In genomic region chr18:67266591-67267237, GRCh38 we compare ENCODE assay signal across 16 cellular contexts.
A peak's percentile ranks its signal among the peaks of the same experiment; 100 is the strongest.
DNase-seq lines count a peak whose midpoint lies in the region; ATAC-seq and TF ChIP-seq lines count a peak whose summit lies in the region.
"Had no signal": no experiment of that assay in that cellular context is flagged by ENCODE, and none has a peak within 500 bp of the region (broad histone marks: within the 10 kb centered on the region; RNA-seq: fewer than 3 reads in every experiment).

No MANE protein-coding gene starts in this region.

- ATAC-seq in GM18511 (IDR thresholded peaks at IDR 0.05; ENCODE audit: unreplicated experiment) (no peak), GM19328 (IDR thresholded peaks at IDR 0.05; ENCODE audit: unreplicated experiment) (no peak)
- ATAC-seq: stimulated activated naive B cell treated with anti-CD40 and anti-IgM and Interleukin-4, amounts not matched to agents 10 μg/mL and 1 μg/mL and 100 μg/mL, for 72 hours had no signal

- intact Hi-C loops in PC-9 (cut with micrococcal nuclease; ENCODE audit: unreplicated experiment) (no loop called here), testis (cut with DNase I; ENCODE audit: low total_unique reads) (no loop called here)

- BruUV-seq in PC-9 (replicated peaks; lab: Mats Ljungman, UMichigan): no TSS peak

- H3K4me1 Mint-ChIP-seq in osteocyte (ENCODE audit: unreplicated experiment): peaks cover 46% of the 10 kb centered on the region
- H3K4me1 Mint-ChIP-seq: activated B cell treated with CpG ODN at 0.5 μM for 24 hours; stimulated activated naive B cell treated with anti-CD40 and anti-IgM and Interleukin-4, amounts not matched to agents 10 μg/mL and 1 μg/mL and 100 μg/mL, for 72 hours had no signal

- no peaks in the 10 kb centered on the region for H3K36me3 ChIP-seq in PC-9 (ENCODE audit: low read depth)
- no peaks in the 10 kb centered on the region for H3K36me3 ChIP-seq in testis (ENCODE audit: low read depth, missing control alignments)
- H3K36me3 ChIP-seq: adrenal gland had no signal

- CTCF ChIA-PET in PC-9 (lab: Charles Lee): no interaction called here

- peaks cover 33% of the 10 kb centered on the region for H3K4me1 ChIP-seq in PC-9 (replicated peaks; ENCODE audit: insufficient read depth)
- H3K4me1 ChIP-seq in testis: peaks cover 2% of the 10 kb centered on the region
- H3K4me1 ChIP-seq: adrenal gland had no signal

- H4K20me1 ChIP-seq in PC-9 (ENCODE audit: insufficient read depth): no peaks in the 10 kb centered on the region

- H3K4me3 ChIP-seq in PC-9 (no peak overlapping the region; the same call in 1 of the 2 replicates), epithelial cell of esophagus (ENCODE audit: low read length) (no peak overlapping the region), testis (no peak overlapping the region)
- H3K4me3 ChIP-seq: adrenal gland, SK-N-MC had no signal

- no peaks in the 10 kb centered on the region for H3K27me3 ChIP-seq in PC-9 (ENCODE audit: insufficient read depth, low read depth)
- H3K27me3 ChIP-seq in testis: no peaks in the 10 kb centered on the region
- H3K27me3 ChIP-seq: adrenal gland had no signal

- H2AFZ ChIP-seq in PC-9: peak overlapping the region; percentile 68; the same call in 1 of the 2 replicates

- H3K9me2 ChIP-seq in PC-9 (ENCODE audit: insufficient read depth): peaks cover 3% of the 10 kb centered on the region; the same call in 1 of the 2 replicates

- no peaks in the 10 kb centered on the region for H3K79me2 ChIP-seq in PC-9 (ENCODE audit: low read depth)

- no peaks in the 10 kb centered on the region for H3K27me3 Mint-ChIP-seq in osteocyte (ENCODE audit: unreplicated experiment)
- H3K27me3 Mint-ChIP-seq: activated B cell treated with CpG ODN at 0.5 μM for 24 hours; stimulated activated naive B cell treated with anti-CD40 and anti-IgM and Interleukin-4, amounts not matched to agents 10 μg/mL and 1 μg/mL and 100 μg/mL, for 72 hours had no signal

- TF ChIP-seq CTCF in PC-9 (conservative IDR thresholded peaks at IDR 0.05) (no peak), epithelial cell of esophagus (IDR thresholded peaks at IDR 0.05; ENCODE audit: insufficient read depth, low read depth, low read length, missing control alignments) (no peak), osteocyte (IDR thresholded peaks at IDR 0.05) (no peak), testis (IDR thresholded peaks at IDR 0.05) (no peak)

- POLR2A ChIA-PET in PC-9 (lab: Charles Lee; ENCODE audit: unreplicated experiment): no interaction called here

- H3F3A ChIP-seq in PC-9 (ENCODE audit: insufficient read depth, low read depth): no peaks in the 10 kb centered on the region

- H3K9me3 ChIP-seq in PC-9 (ENCODE audit: insufficient read depth, low read depth) (peaks cover 6% of the 10 kb centered on the region), testis (no peaks in the 10 kb centered on the region)
- H3K9me3 ChIP-seq: adrenal gland had no signal

- peaks cover 4% of the 10 kb centered on the region for H3K36me3 Mint-ChIP-seq in osteocyte (ENCODE audit: unreplicated experiment)
- H3K36me3 Mint-ChIP-seq: stimulated activated naive B cell treated with anti-CD40 and anti-IgM and Interleukin-4, amounts not matched to agents 10 μg/mL and 1 μg/mL and 100 μg/mL, for 72 hours had no signal

- peak overlapping the region; percentile 82 for H3K27ac Mint-ChIP-seq in osteocyte (ENCODE audit: unreplicated experiment)
- H3K27ac Mint-ChIP-seq: activated B cell treated with CpG ODN at 0.5 μM for 24 hours; stimulated activated naive B cell treated with anti-CD40 and anti-IgM and Interleukin-4, amounts not matched to agents 10 μg/mL and 1 μg/mL and 100 μg/mL, for 72 hours had no signal

- TF ChIP-seq POLR2A in testis (IDR thresholded peaks at IDR 0.05): no peak

- H3K4me3 Mint-ChIP-seq in osteocyte (ENCODE audit: unreplicated experiment): no peak overlapping the region
- H3K4me3 Mint-ChIP-seq: activated B cell treated with CpG ODN at 0.5 μM for 24 hours; stimulated activated naive B cell treated with anti-CD40 and anti-IgM and Interleukin-4, amounts not matched to agents 10 μg/mL and 1 μg/mL and 100 μg/mL, for 72 hours had no signal

- H3K27ac ChIP-seq in PC-9 (peak overlapping the region; percentile 87), testis (peak overlapping the region in 1 of 2 donors; percentile 46)
- H3K27ac ChIP-seq: SK-N-MC had no signal

- peak; percentile 36 for DNase-seq in EL
- DNase-seq in PC-9: peak in 1 of 2 experiments; percentile 84
- peak; percentile 41 for DNase-seq in epithelial cell of esophagus (ENCODE audit: low read depth)
- DNase-seq in osteocyte (ENCODE audit: extremely low spot score, unreplicated experiment): no peak
- DNase-seq in testis: no peak
- no peak for DNase-seq in cerebellar cortex (ENCODE audit: low spot score)
- DNase-seq: activated B cell treated with CpG ODN at 0.5 μM for 24 hours; activated CD8-positive, alpha-beta memory T cell treated with anti-CD3 and anti-CD28 coated beads, Interleukin-2, amount 50 U/mL, for 48 hours; adrenal gland; NCI-H1417 treated with DMSO at 0.1 percent for 48 hours; NCI-H69; stimulated activated CD4-positive, alpha-beta T cell treated with anti-CD3 and anti-CD28 coated beads, Interleukin-2, amount 100 ng/mL, for 24 hours; stimulated activated naive B cell treated with anti-CD40 and anti-IgM and Interleukin-4, amounts not matched to agents 10 μg/mL and 1 μg/mL and 100 μg/mL, for 72 hours had no signal

- H3K4me2 ChIP-seq in PC-9: peak overlapping the region; percentile 44

- H3K9me3 Mint-ChIP-seq in osteocyte (ENCODE audit: unreplicated experiment): peaks cover 7% of the 10 kb centered on the region
- H3K9me3 Mint-ChIP-seq: activated B cell treated with CpG ODN at 0.5 μM for 24 hours; stimulated activated naive B cell treated with anti-CD40 and anti-IgM and Interleukin-4, amounts not matched to agents 10 μg/mL and 1 μg/mL and 100 μg/mL, for 72 hours had no signal

- 23 to 43% methylated on average over 3 of the region's 3 CpGs for WGBS in testis, 2 donors

Comparison
In these comparisons a context has a peak if more than half of its experiments do, and no peak if none do; other contexts are left out.
1. DNase-seq: peak in EL (single experiment) and epithelial cell of esophagus (single experiment); none in osteocyte (single experiment), testis (single experiment) and cerebellar cortex (single experiment).